In the genomic region with DNA sequence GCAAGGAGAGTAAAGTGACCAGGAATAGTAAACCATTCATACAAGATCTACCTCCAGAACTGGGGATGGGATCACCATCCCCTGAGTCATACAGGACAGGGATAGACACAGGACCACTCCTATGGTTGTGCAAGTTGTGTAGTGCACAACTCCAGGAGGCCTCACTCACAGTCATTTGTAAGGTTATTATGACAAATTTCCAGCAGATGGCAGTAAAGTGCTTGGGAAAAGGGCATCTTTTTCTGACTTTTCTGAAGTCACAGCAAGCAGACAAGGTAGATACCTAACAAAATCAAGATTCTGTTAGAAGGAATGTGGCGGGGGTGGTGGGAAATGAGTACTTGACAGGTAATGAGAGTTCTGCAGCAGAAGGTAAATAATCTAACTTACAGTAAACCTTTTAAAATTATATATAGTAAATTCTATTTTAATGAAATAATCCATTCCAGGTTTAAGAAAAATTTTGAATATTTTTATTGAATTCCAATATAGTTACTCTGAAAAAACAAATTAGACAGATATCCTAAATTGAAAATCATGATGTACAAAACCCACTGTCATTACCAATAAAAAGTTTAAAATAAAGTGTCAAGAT, we compare ENCODE assay signal across 8 cellular contexts. TPM values are rescaled to one million over a fixed set of nuclear protein-coding genes. Genes with fewer than 3 reads are reported as not detected.
DNase-seq lines count a peak whose midpoint lies in the region; ATAC-seq, FAIRE-seq and TF ChIP-seq lines count a peak whose summit lies in the region.

No MANE protein-coding gene starts in this region.

- no peak overlapping the region for H3K27ac Mint-ChIP-seq in glutamatergic neuron (ENCODE audit: unreplicated experiment)

- POLR2A ChIA-PET in A549 (lab: Yijun Ruan, JAX), result interaction anchor here (1.4 kb wide), 1 partner anchor 17 kb away, joined by 6 read pairs; the partner anchor contains the start of gene KIF27

- no peak for TF ChIP-seq EP300 in A549 (IDR thresholded peaks at IDR 0.05)

- peaks cover 23% of the 10 kb centered on the region; the same call in 2 of the 3 replicates for H3K4me1 ChIP-seq in A549

- peak; percentile 85 to 88 for TF ChIP-seq RAD21 in A549 (conservative IDR thresholded peaks at IDR 0.05 in 1 of 2, IDR thresholded peaks at IDR 0.05 in 1 of 2)

- FAIRE-seq in A549 (lab: Jason Lieb, UNC), result no peak

- DNase-seq in A549 (ENCODE audit: low read depth in 1 of 2, low spot score in 1 of 2) (peak; percentile 56 to 70), ELR (ENCODE audit: low read depth) (peak; percentile 81), NCI-H2171 (lab: John Stamatoyannopoulos, UW) (peak; percentile 48), activated T-helper 1 cell treated with Interleukin-2 at 50 U/mL for 16 hours (ENCODE audit: low read depth) (peak; percentile 3), glutamatergic neuron (no peak), pons (ENCODE audit: low spot score) (peak; percentile 84), posterior vena cava (ENCODE audit: low spot score) (no peak)

- 4% methylated on average over 1 of the region's 1 CpG for WGBS in A549 (ENCODE audit: missing lambda C conversion rate)

- no peak overlapping the region for H3K4me3 Mint-ChIP-seq in glutamatergic neuron (ENCODE audit: unreplicated experiment)

- no peak overlapping the region for H3K4me2 ChIP-seq in A549

- no peak for TF ChIP-seq POLR2A in A549 (IDR thresholded peaks at IDR 0.05; ENCODE audit: low read length)

- H3K36me3 Mint-ChIP-seq in glutamatergic neuron (ENCODE audit: unreplicated experiment), result no peaks in the 10 kb centered on the region

- peaks cover 1% of the 10 kb centered on the region for H3K9me3 Mint-ChIP-seq in glutamatergic neuron (ENCODE audit: unreplicated experiment)

- no peaks in the 10 kb centered on the region for H3K27me3 Mint-ChIP-seq in glutamatergic neuron (ENCODE audit: unreplicated experiment)

- intact Hi-C loops in posterior vena cava (cut with DNase I), result loop anchor here in 1 of 2 donors (2.0 to 5.0 kb wide), 3 partner anchors 234 to 374 kb away; no protein-coding TSS in a partner anchor

- H3K4me1 Mint-ChIP-seq in glutamatergic neuron (ENCODE audit: low read depth, unreplicated experiment), result no peaks in the 10 kb centered on the region

- H3K27ac ChIP-seq in A549, result no peak overlapping the region

- no peak overlapping the region for H3K4me3 ChIP-seq in A549

- TF ChIP-seq CTCF in A549 (IDR thresholded peaks at IDR 0.05) (peak; percentile 84), glutamatergic neuron (IDR thresholded peaks at IDR 0.05; ENCODE audit: partially characterized antibody, unreplicated experiment) (peak; percentile 75)

- ATAC-seq in A549 (peak; percentile 84 to 86), HG02763 (IDR thresholded peaks at IDR 0.05; ENCODE audit: unreplicated experiment) (peak; percentile 61)

- CTCF ChIA-PET in A549 (lab: Yijun Ruan, JAX), result interaction anchor here (0.6 to 3.8 kb wide), 23 partner anchors 9 to 378 kb away, joined by 3 to 60 read pairs (median 4); partner anchors contain the start of gene KIF27

- no peaks in the 10 kb centered on the region for H3K9me3 ChIP-seq in A549

TF ChIP-seq in A549, 52 proteins besides CTCF, POLR2A, EP300 and RAD21:
- 0 out of 4 replicates have a peak, but pooled peaks of 1 of the 2 experiments have one; percentile 17 for TF ChIP-seq CEBPB (IDR thresholded peaks at IDR 0.05)
- TF ChIP-seq NFE2L2 (conservative IDR thresholded peaks at IDR 0.05; ENCODE audit: low read length), result no peak
- peak; percentile 77 for TF ChIP-seq SMC3 (IDR thresholded peaks at IDR 0.05)
- TF ChIP-seq HOXB13 (CRISPR knock-in tag; IDR thresholded peaks at IDR 0.05; ENCODE audit: low read depth), result no peak
TF ChIP-seq in A549: peak in this region for 2.

RNA-seq across cellular contexts. Expression of gene KIF27, which starts 16.7 kb away (rescaled TPM):
- 4.1 and 6.0 TPM in 2 replicates for polyA plus RNA-seq in A549 (2011; rRNA removed)
- polyA plus RNA-seq in A549 (2012; cell fraction: cytosol; rRNA removed), result 0.35 and 0.42 TPM in 2 replicates
- polyA plus RNA-seq in A549 (2012; cell fraction: nucleus; rRNA removed), result 0.32 and 0.82 TPM in 2 replicates
- polyA plus RNA-seq in A549 (2017; fragmentation: RNase III; extraction: RNeasy Plus Mini Kit Qiagen cat#74134 plus additional on column Dnase treatment), result 2.0 to 2.4 TPM (median 2.2 TPM) in 3 replicates
- polyA minus RNA-seq in A549 (2011; rRNA and poly(A)+ RNA removed), result 2.1 and 4.0 TPM in 2 replicates
- total RNA-seq in glutamatergic neuron (ENCODE audit: unreplicated experiment), result 4.2 TPM
- 1 to 10 TPM; 5.0 to 6.1 TPM for total RNA-seq in posterior vena cava

RNA-seq across cellular contexts. Expression of gene HNRNPK, which starts 42.1 kb away (rescaled TPM):
- polyA plus RNA-seq in A549 (2011; rRNA removed), result 603 and 699 TPM in 2 replicates
- polyA plus RNA-seq in A549 (2012; cell fraction: cytosol; rRNA removed), result 403 and 446 TPM in 2 replicates
- polyA plus RNA-seq in A549 (2012; cell fraction: nucleus; rRNA removed), result 468 and 521 TPM in 2 replicates
- 682 to 695 TPM (median 682 TPM) in 3 replicates for polyA plus RNA-seq in A549 (2017; fragmentation: RNase III; extraction: RNeasy Plus Mini Kit Qiagen cat#74134 plus additional on column Dnase treatment)
- 499 and 689 TPM in 2 replicates for polyA minus RNA-seq in A549 (2011; rRNA and poly(A)+ RNA removed)
- 763 TPM for total RNA-seq in glutamatergic neuron (ENCODE audit: unreplicated experiment)
- total RNA-seq in posterior vena cava, result 100 to 1,000 TPM; 343 to 360 TPM

RNA-seq across cellular contexts. Expression of gene RMI1, which starts 42.6 kb away (rescaled TPM):
- polyA plus RNA-seq in A549 (2011; rRNA removed) (7.4 and 14.0 TPM in 2 replicates), A549 (2017; fragmentation: RNase III; extraction: RNeasy Plus Mini Kit Qiagen cat#74134 plus additional on column Dnase treatment) (15.2 to 17.1 TPM (median 17.0 TPM) in 3 replicates)
- polyA plus RNA-seq in A549 (2012; cell fraction: cytosol; rRNA removed), result 2.0 TPM in 2 replicates
- 0.72 and 2.1 TPM in 2 replicates for polyA plus RNA-seq in A549 (2012; cell fraction: nucleus; rRNA removed)
- polyA minus RNA-seq in A549 (2011; rRNA and poly(A)+ RNA removed), result 4.7 and 5.9 TPM in 2 replicates
- total RNA-seq in glutamatergic neuron (ENCODE audit: unreplicated experiment) (24.2 TPM), posterior vena cava (1 to 10 TPM; 3.7 to 4.0 TPM)

Comparison
In these comparisons a context has a peak if more than half of its experiments do, and no peak if none do; other contexts are left out.
1. DNase-seq: peak in A549 (2 of 2), ELR (single experiment), NCI-H2171 (single experiment), activated T-helper 1 cell treated with Interleukin-2 at 50 U/mL for 16 hours (single experiment) and pons (single experiment); none in glutamatergic neuron (single experiment) and posterior vena cava (single experiment).